ENCODE assay signal across 16 cellular contexts in the genomic region with DNA sequence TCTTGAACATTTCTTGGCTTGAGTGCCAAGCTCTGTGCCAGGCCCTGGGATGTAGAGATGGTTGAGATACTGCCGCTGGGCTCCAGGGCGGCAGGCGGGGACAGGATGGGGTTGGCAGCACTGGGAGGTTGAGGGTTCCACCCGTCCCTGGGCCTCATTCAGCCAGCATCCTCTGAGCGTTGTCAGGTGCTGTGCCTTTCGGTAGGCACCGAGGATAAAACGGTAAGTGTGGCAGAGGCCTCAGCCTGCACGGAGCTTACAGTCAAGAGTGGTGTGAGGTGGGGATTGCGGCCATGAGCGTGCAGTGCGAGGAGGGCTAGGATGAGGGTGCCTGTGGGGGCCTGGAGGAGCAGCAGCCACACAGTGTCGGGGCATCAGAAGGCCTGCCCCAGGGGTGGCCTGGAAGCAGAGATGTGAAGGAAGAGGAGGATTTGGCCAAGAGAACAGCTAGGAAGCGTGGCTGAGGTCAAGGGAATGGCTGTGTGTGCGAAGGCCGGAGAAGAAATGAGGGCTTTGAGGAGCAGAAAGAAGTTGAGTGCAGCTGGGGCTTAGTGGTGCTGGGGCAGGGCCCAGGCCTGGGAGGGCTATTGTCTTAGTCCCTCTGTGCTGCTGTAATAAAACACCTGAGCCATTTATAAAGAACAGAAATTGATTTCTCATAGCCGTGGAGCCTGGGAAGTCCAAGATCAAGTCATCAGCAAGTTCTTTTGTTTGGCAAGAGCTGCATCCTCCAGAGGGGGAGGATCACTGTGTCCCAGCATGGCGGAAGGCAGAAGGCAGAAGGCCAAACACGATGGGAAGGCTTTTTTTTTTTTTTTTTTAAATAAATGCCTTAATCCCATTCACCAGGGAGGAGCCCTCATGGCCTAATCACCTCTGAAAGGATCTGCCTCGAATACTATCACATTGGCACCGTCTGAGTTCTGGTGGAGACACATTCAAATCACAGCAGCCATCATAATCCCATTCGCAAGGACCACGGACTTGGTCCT. TPM values are rescaled to one million over a fixed set of nuclear protein-coding genes. Genes with fewer than 3 reads are reported as not detected.
A peak's percentile ranks its signal among the peaks of the same experiment; 100 is the strongest.
DNase-seq lines count a peak whose midpoint lies in the region; ATAC-seq, FAIRE-seq and TF ChIP-seq lines count a peak whose summit lies in the region.
"Had no signal": no experiment of that assay in that cellular context is flagged by ENCODE, and none has a peak within 500 bp of the region (broad histone marks: within the 10 kb centered on the region; RNA-seq: fewer than 3 reads in every experiment).

No MANE protein-coding gene starts in this region.

- no peak overlapping the region for H3K4me2 ChIP-seq in H9 (ENCODE audit: insufficient read depth, insufficient read length, low read length)
- H3K4me2 ChIP-seq in astrocyte (ENCODE audit: low read length): no peak overlapping the region
- no peak overlapping the region for H3K4me2 ChIP-seq in trophoblast cell (ENCODE audit: low read length)

- H3K27me3 Mint-ChIP-seq in H9 (ENCODE audit: low read depth) (peaks cover 35% of the 10 kb centered on the region), astrocyte (ENCODE audit: low read depth, unreplicated experiment) (no peaks in the 10 kb centered on the region), type B pancreatic cell (peaks cover 4% of the 10 kb centered on the region)

- H3K4me3 ChIP-seq in astrocyte (ENCODE audit: insufficient read depth, low read depth, low read length) (no peak overlapping the region), heart right ventricle (no peak overlapping the region), trophoblast cell (ENCODE audit: low read depth, low read length) (no peak overlapping the region)
- H3K4me3 ChIP-seq: body of pancreas, left lung, thoracic aorta had no signal

- H4K8ac ChIP-seq in H9 (replicated peaks; ENCODE audit: insufficient read length, low read depth, low read length) (no peak overlapping the region), trophoblast cell (ENCODE audit: low read depth, low read length) (no peak overlapping the region)

- peak; percentile 48 to 82 (median 70) for ATAC-seq in heart right ventricle
- ATAC-seq: body of pancreas, left lung had no signal

- H3K9me3 ChIP-seq in H9 (ENCODE audit: control insufficient read depth, low read depth, low read length) (no peaks in the 10 kb centered on the region), astrocyte (ENCODE audit: insufficient read depth, low read depth, low read length) (no peaks in the 10 kb centered on the region), heart right ventricle (no peaks in the 10 kb centered on the region), trophoblast cell (ENCODE audit: insufficient read depth, low read depth, low read length) (peaks cover 4% of the 10 kb centered on the region)
- H3K9me3 ChIP-seq: body of pancreas, left lung, thoracic aorta had no signal

- H3K4me1 Mint-ChIP-seq in H9: peaks cover 56 to 60% of the 10 kb centered on the region in 2 experiments
- H3K4me1 Mint-ChIP-seq in astrocyte (ENCODE audit: low read depth, unreplicated experiment): peaks cover 19% of the 10 kb centered on the region
- H3K4me1 Mint-ChIP-seq in type B pancreatic cell (ENCODE audit: unreplicated experiment): peaks cover 43% of the 10 kb centered on the region
- H3K4me1 Mint-ChIP-seq: activated CD4-positive, alpha-beta memory T cell treated with anti-CD3 and anti-CD28 coated beads, Interleukin-2, amount 10 ng/mL, durations not matched to agents 7 days and 5 days had no signal

- H3K36me3 Mint-ChIP-seq in H9 (ENCODE audit: insufficient read depth in 1 of 3, low read depth in 3 of 3) (peaks cover 0 to 1% (median 0%) of the 10 kb centered on the region in 3 experiments; a peak in 1 of 7 replicates), astrocyte (ENCODE audit: low read depth, unreplicated experiment) (peaks cover 2% of the 10 kb centered on the region), type B pancreatic cell (no peaks in the 10 kb centered on the region)

- H2AFZ ChIP-seq in H9 (ENCODE audit: low read length): no peak overlapping the region
- no peak overlapping the region for H2AFZ ChIP-seq in astrocyte (ENCODE audit: low read depth, low read length)
- H2AFZ ChIP-seq in trophoblast cell (ENCODE audit: insufficient read depth, low read length, poor library complexity): peak overlapping the region; percentile 39

- H3K9me3 Mint-ChIP-seq in H9 (no peaks in the 10 kb centered on the region; a peak in 1 of 5 replicates), astrocyte (ENCODE audit: unreplicated experiment) (peaks cover 2% of the 10 kb centered on the region), type B pancreatic cell (peaks cover 6% of the 10 kb centered on the region)
- H3K9me3 Mint-ChIP-seq: activated CD4-positive, alpha-beta memory T cell treated with anti-CD3 and anti-CD28 coated beads, Interleukin-2, amount 10 ng/mL, durations not matched to agents 7 days and 5 days had no signal

- no peak overlapping the region for H2BK20ac ChIP-seq in H9 (ENCODE audit: low read depth, low read length, poor library complexity, severe bottlenecking)

- H3K9ac ChIP-seq in H9 (ENCODE audit: extremely low read depth, insufficient read length, low read length): no peak overlapping the region
- peak overlapping the region; percentile 7 for H3K9ac ChIP-seq in astrocyte (ENCODE audit: low read length)
- H3K9ac ChIP-seq in trophoblast cell (ENCODE audit: low read length): no peak overlapping the region

- WGBS in H9 (ENCODE audit: extremely low coverage, insufficient read length, low lambda C conversion rate): no CpG with 5 or more reads among the region's 23 CpGs
- 75 to 77% methylated on average over 23 of the region's 23 CpGs for WGBS in heart right ventricle, 2 donors
- no CpG with 5 or more reads among the region's 23 CpGs for WGBS in trophoblast cell (ENCODE audit: extremely low coverage, insufficient coverage, insufficient read length)

- TF ChIP-seq CTCF in H9 (conservative IDR thresholded peaks at IDR 0.05) (no peak), astrocyte (IDR thresholded peaks at IDR 0.05; ENCODE audit: insufficient read depth, low read depth, low read length) (no peak), heart right ventricle (IDR thresholded peaks at IDR 0.05) (no peak), type B pancreatic cell (conservative IDR thresholded peaks at IDR 0.05) (no peak)

- H3K4me3 Mint-ChIP-seq in H9: peak overlapping the region in 1 of 2 experiments; percentile 11; a peak in 2 of 5 replicates
- peak overlapping the region; percentile 54 for H3K4me3 Mint-ChIP-seq in astrocyte (ENCODE audit: unreplicated experiment)
- H3K4me3 Mint-ChIP-seq in type B pancreatic cell: no peak overlapping the region
- H3K4me3 Mint-ChIP-seq: activated CD4-positive, alpha-beta memory T cell treated with anti-CD3 and anti-CD28 coated beads, Interleukin-2, amount 10 ng/mL, durations not matched to agents 7 days and 5 days had no signal

- no peak overlapping the region for H3K4ac ChIP-seq in H9 (ENCODE audit: low read depth, low read length)
- H3K4ac ChIP-seq in trophoblast cell (ENCODE audit: low read depth, low read length): no peak overlapping the region

- no peaks in the 10 kb centered on the region for H4K20me1 ChIP-seq in H9 (ENCODE audit: control insufficient read depth, insufficient read depth, insufficient read length)
- peaks cover 28% of the 10 kb centered on the region for H4K20me1 ChIP-seq in astrocyte (ENCODE audit: insufficient read depth, low read length)

- no peak overlapping the region for H2BK15ac ChIP-seq in H9 (ENCODE audit: low read depth, low read length)

- no peak overlapping the region for H4K5ac ChIP-seq in H9 (ENCODE audit: insufficient read length, low read depth, low read length)

- H3K79me1 ChIP-seq in H9 (ENCODE audit: insufficient read depth, low read depth, low read length, poor library complexity, severe bottlenecking) (no peaks in the 10 kb centered on the region), trophoblast cell (ENCODE audit: low read length) (no peaks in the 10 kb centered on the region)

- H3K23ac ChIP-seq in H9 (ENCODE audit: insufficient read length, low read depth, low read length) (no peak overlapping the region), trophoblast cell (ENCODE audit: low read length) (no peak overlapping the region)

- H4K91ac ChIP-seq in H9 (ENCODE audit: insufficient read length, low read depth, low read length) (no peak overlapping the region), trophoblast cell (ENCODE audit: low read depth, low read length) (no peak overlapping the region)

- no peak overlapping the region for H4K12ac ChIP-seq in trophoblast cell (ENCODE audit: low read depth, low read length)

- H2BK12ac ChIP-seq in H9 (ENCODE audit: insufficient read length, low read depth, low read length) (no peak overlapping the region), trophoblast cell (ENCODE audit: low read length) (no peak overlapping the region)

- DNase-seq in H9: no peak
- no peak for DNase-seq in astrocyte (ENCODE audit: low read depth)
- DNase-seq in heart right ventricle: peak in 1 of 2 donors; percentile 64
- no peak for DNase-seq in trophoblast cell
- no peak for DNase-seq in COR-L47 (lab: John Stamatoyannopoulos, UW)
- DNase-seq in NCI-H1092 (lab: John Stamatoyannopoulos, UW): no peak
- DNase-seq in mesenteric fat pad (ENCODE audit: low spot score): no peak
- DNase-seq in type B pancreatic cell (ENCODE audit: extremely low spot score, unreplicated experiment): no peak
- DNase-seq: activated CD4-positive, alpha-beta memory T cell treated with anti-CD3 and anti-CD28 coated beads, Interleukin-2, amount 10 ng/mL, durations not matched to agents 7 days and 5 days; body of pancreas; GOT3; KG1; left lung; NCI-H1436; NCI-H774 had no signal

- H2AK5ac ChIP-seq in H9 (ENCODE audit: insufficient read length, low read length) (no peak overlapping the region), trophoblast cell (ENCODE audit: low read length) (no peak overlapping the region)

- peak overlapping the region in 2 of 3 experiments; percentile 75 to 87; a peak in 5 of 7 replicates for H3K27ac Mint-ChIP-seq in H9
- H3K27ac Mint-ChIP-seq in astrocyte (ENCODE audit: unreplicated experiment): peak overlapping the region; percentile 79
- no peak overlapping the region for H3K27ac Mint-ChIP-seq in type B pancreatic cell
- H3K27ac Mint-ChIP-seq: activated CD4-positive, alpha-beta memory T cell treated with anti-CD3 and anti-CD28 coated beads, Interleukin-2, amount 10 ng/mL, durations not matched to agents 7 days and 5 days had no signal

- H2BK5ac ChIP-seq in H9 (ENCODE audit: insufficient read length, low read length) (no peak overlapping the region), trophoblast cell (ENCODE audit: low read depth, low read length, poor library complexity) (no peak overlapping the region)

- H3K79me2 ChIP-seq in H9 (ENCODE audit: insufficient read depth, low read length) (no peaks in the 10 kb centered on the region; the same call in 1 of the 2 replicates), astrocyte (ENCODE audit: insufficient read depth, low read length) (peaks cover 77% of the 10 kb centered on the region), trophoblast cell (ENCODE audit: control insufficient read depth, insufficient read depth, low read length, poor library complexity) (no peaks in the 10 kb centered on the region)

- H3K27ac ChIP-seq in H9 (ENCODE audit: insufficient read length, low read depth, low read length) (no peak overlapping the region), astrocyte (ENCODE audit: low read depth, low read length) (no peak overlapping the region), heart right ventricle (peak overlapping the region; percentile 8 to 86 (median 66)), trophoblast cell (ENCODE audit: low read depth, low read length) (no peak overlapping the region)
- H3K27ac ChIP-seq: body of pancreas, thoracic aorta had no signal

- H3K36me3 ChIP-seq in astrocyte (ENCODE audit: insufficient read depth, low read length): no peaks in the 10 kb centered on the region
- H3K36me3 ChIP-seq in heart right ventricle: no peaks in the 10 kb centered on the region
- H3K36me3 ChIP-seq in trophoblast cell (ENCODE audit: control insufficient read depth in 1 of 2, insufficient read depth in 2 of 2, low read length in 2 of 2): no peaks in the 10 kb centered on the region
- H3K36me3 ChIP-seq: left lung, thoracic aorta had no signal

- H3K4me1 ChIP-seq in H9 (ENCODE audit: insufficient read depth, low read length) (peaks cover 14% of the 10 kb centered on the region), astrocyte (ENCODE audit: insufficient read depth, low read length) (peaks cover 58% of the 10 kb centered on the region), heart right ventricle (peaks cover 9 to 90% (median 69%) of the 10 kb centered on the region in 9 donors), trophoblast cell (ENCODE audit: control insufficient read depth in 1 of 2, insufficient read depth in 2 of 2, low read length in 2 of 2) (no peaks in the 10 kb centered on the region)
- H3K4me1 ChIP-seq: body of pancreas had no signal

- H3K27me3 ChIP-seq in H9 (ENCODE audit: insufficient read depth, low read length) (no peaks in the 10 kb centered on the region), astrocyte (ENCODE audit: insufficient read depth, low read length) (no peaks in the 10 kb centered on the region), heart right ventricle (no peaks in the 10 kb centered on the region), trophoblast cell (ENCODE audit: insufficient read depth, low read length) (no peaks in the 10 kb centered on the region)
- H3K27me3 ChIP-seq: body of pancreas, left lung had no signal

- H3K14ac ChIP-seq in H9 (ENCODE audit: insufficient read depth, low read length) (no peak overlapping the region), trophoblast cell (ENCODE audit: low read length) (no peak overlapping the region)

- peaks cover 2% of the 10 kb centered on the region for H3K23me2 ChIP-seq in H9 (ENCODE audit: insufficient read length, low read depth, low read length, poor library complexity, severe bottlenecking)

- H3K56ac ChIP-seq in H9 (ENCODE audit: insufficient read length, low read depth, low read length): no peak overlapping the region

- intact Hi-C loops in heart right ventricle (cut with DNase I): loop anchor here in 1 of 10 donors (1.0 kb wide), 1 partner anchor 20 kb away; no protein-coding TSS in a partner anchor

- H2BK120ac ChIP-seq in H9 (ENCODE audit: low read depth, low read length, poor library complexity, severe bottlenecking): no peak overlapping the region
- no peak overlapping the region for H2BK120ac ChIP-seq in trophoblast cell (ENCODE audit: insufficient read depth, low read length, poor library complexity)

- H3T11ph ChIP-seq in H9 (ENCODE audit: low read length): no peak overlapping the region

- H3K18ac ChIP-seq in H9 (ENCODE audit: insufficient read length, low read depth, low read length) (peak overlapping the region; percentile 28), trophoblast cell (ENCODE audit: low read length) (no peak overlapping the region)

- no peak for FAIRE-seq in astrocyte (lab: Jason Lieb, UNC)

RNA-seq across cellular contexts. Expression of a gene that starts 22.7 kb away (rescaled TPM):
- total RNA-seq in H9 (2021): 3.1 and 3.2 TPM in 2 replicates
- total RNA-seq in astrocyte: 6.2 and 7.4 TPM in 2 replicates
- total RNA-seq in heart right ventricle: 1 to 10 TPM; 2.6 to 8.1 (median 4.5) TPM
- polyA plus RNA-seq in heart right ventricle: 1 to 10 TPM; 7.1 to 7.6 TPM
- 0.22 and 0.24 TPM in 2 replicates for polyA plus RNA-seq in trophoblast cell (2013)
- 4.9 TPM for total RNA-seq in mesenteric fat pad
- total RNA-seq in type B pancreatic cell (ENCODE audit: low replicate concordance): 1.6 and 3.9 TPM in 2 replicates
- total RNA-seq: activated CD4-positive, alpha-beta memory T cell treated with anti-CD3 and anti-CD28 coated beads, Interleukin-2, amount 10 ng/mL, durations not matched to agents 7 days and 5 days had no signal

Comparison
In these comparisons a context has a peak if more than half of its experiments do, and no peak if none do; other contexts are left out.
1. H3K27ac ChIP-seq: peak in heart right ventricle (10 of 10); none in H9 (single experiment), astrocyte (single experiment) and trophoblast cell (single experiment).